In the genomic region with DNA sequence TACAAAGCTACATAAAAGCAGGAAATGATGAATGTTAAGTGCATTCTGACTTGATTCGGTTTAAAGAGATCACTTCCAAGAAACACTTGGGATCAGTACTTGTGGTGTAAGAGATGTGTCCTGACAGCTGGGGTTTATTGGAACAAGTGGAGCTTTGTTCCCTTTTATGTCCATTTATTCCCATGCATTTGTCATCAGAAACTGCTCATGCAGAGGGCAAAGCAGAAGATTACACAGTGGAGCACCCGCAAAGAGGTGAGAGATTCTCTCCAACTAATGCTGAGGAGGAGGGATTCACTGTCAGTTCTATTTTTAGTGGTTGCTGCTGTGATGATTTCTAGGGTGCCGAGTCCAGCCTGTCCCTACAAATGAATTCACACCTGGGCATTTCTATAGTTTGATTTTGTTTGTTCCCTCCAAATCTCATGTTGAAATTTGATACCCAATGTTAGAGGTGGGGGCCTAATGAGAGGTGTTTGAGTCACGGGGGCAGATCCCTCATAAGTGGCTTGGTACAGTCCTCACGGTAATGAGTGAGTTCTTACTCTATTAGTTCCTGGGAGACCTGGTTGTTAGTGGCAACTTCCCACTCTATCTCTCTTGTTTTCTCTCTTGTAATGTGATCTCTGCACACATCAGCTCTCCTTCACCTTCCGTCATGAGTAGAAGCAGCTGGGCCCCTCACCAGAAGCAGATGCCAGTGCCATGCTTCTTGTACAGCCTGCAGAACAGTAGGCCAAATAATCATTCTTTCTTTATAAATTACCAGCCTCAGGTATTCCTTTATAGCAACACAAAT, we compare ENCODE assay signal across 13 cellular contexts. TPM values are rescaled to one million over a fixed set of nuclear protein-coding genes. Genes with fewer than 3 reads are reported as not detected.
DNase-seq lines count a peak whose midpoint lies in the region; ATAC-seq and TF ChIP-seq lines count a peak whose summit lies in the region.
"Had no signal": no experiment of that assay in that cellular context is flagged by ENCODE, and none has a peak within 500 bp of the region (broad histone marks: within the 10 kb centered on the region; RNA-seq: fewer than 3 reads in every experiment).

No MANE protein-coding gene starts in this region.

- BruUV-seq in A673 (replicated peaks; lab: Mats Ljungman, UMichigan) = no TSS peak

- no peaks in the 10 kb centered on the region for H3K79me2 ChIP-seq in GM23248 (ENCODE audit: insufficient read depth)

- TF ChIP-seq CTCF in A673 (conservative IDR thresholded peaks at IDR 0.05; ENCODE audit: low read depth, low read length) = no peak

- no peak overlapping the region for H3K4me2 ChIP-seq in GM23248 (ENCODE audit: unreplicated experiment)

- H3K9me3 ChIP-seq in A673 (ENCODE audit: low read depth, low read length, poor library complexity, severe bottlenecking) = no peaks in the 10 kb centered on the region
- H3K9me3 ChIP-seq in GM23248 (ENCODE audit: low read depth) = no peaks in the 10 kb centered on the region
- H3K9me3 ChIP-seq: ascending aorta had no signal

- no peak overlapping the region for H3K27ac ChIP-seq in A673 (ENCODE audit: low read depth, low read length, poor library complexity, severe bottlenecking)
- no peak overlapping the region for H3K27ac ChIP-seq in GM23248
- H3K27ac ChIP-seq: ascending aorta had no signal

- no peak overlapping the region for H2AFZ ChIP-seq in GM23248

- CTCF ChIA-PET in A673 (lab: Charles Lee) = no interaction called here

- POLR2A ChIA-PET in A673 (lab: Charles Lee; ENCODE audit: low non-redundant PET) = no interaction called here

- no peaks in the 10 kb centered on the region for H3K36me3 ChIP-seq in A673 (ENCODE audit: insufficient read depth, low read length, poor library complexity, severe bottlenecking)
- H3K36me3 ChIP-seq in GM23248 (ENCODE audit: low read depth) = no peaks in the 10 kb centered on the region
- H3K36me3 ChIP-seq: ascending aorta had no signal

- H3K4me1 ChIP-seq in A673 (ENCODE audit: insufficient read depth, low read length, poor library complexity, severe bottlenecking) (no peaks in the 10 kb centered on the region), GM23248 (ENCODE audit: insufficient read depth) (no peaks in the 10 kb centered on the region)
- H3K4me1 ChIP-seq: ascending aorta had no signal

- DNase-seq in A673 (ENCODE audit: low spot score) (peak; percentile 34), NCI-H128 (lab: John Stamatoyannopoulos, UW; ENCODE audit: unreplicated experiment) (peak; percentile 74), NCI-H748 treated with DMSO at 0.1 percent for 48 hours (lab: John Stamatoyannopoulos, UW) (peak; percentile 95), foreskin melanocyte (peak; percentile 85), GM23248 (no peak), SK-N-DZ (ENCODE audit: low spot score) (no peak), posterior vena cava (ENCODE audit: low spot score) (no peak)
- DNase-seq: ACHN; activated CD8-positive, alpha-beta memory T cell treated with anti-CD3 and anti-CD28 coated beads, Interleukin-2, amount 50 U/mL, for 4 hours; GDM1 had no signal

- H3K27me3 ChIP-seq in A673 (replicated peaks; ENCODE audit: insufficient read depth, low read depth, low read length, poor library complexity) (no peaks in the 10 kb centered on the region), GM23248 (replicated peaks; ENCODE audit: insufficient read depth) (no peaks in the 10 kb centered on the region)
- H3K27me3 ChIP-seq: ascending aorta had no signal

- ATAC-seq in GM18511 (IDR thresholded peaks at IDR 0.05; ENCODE audit: unreplicated experiment) = no peak

- no peak overlapping the region for H3K9ac ChIP-seq in GM23248

- in situ Hi-C loops in GM23248 (cut with MboI) = no loop called here

- H3K4me3 ChIP-seq in A673 (ENCODE audit: low read depth, low read length, poor library complexity, severe bottlenecking) (no peak overlapping the region), GM23248 (no peak overlapping the region)
- H3K4me3 ChIP-seq: ascending aorta had no signal

- H4K20me1 ChIP-seq in GM23248 (ENCODE audit: insufficient read depth) = no peaks in the 10 kb centered on the region

- WGBS in GM23248 (ENCODE audit: low coverage in 1 of 2, low lambda C conversion rate in 2 of 2, missing lambda C conversion rate in 2 of 2), 2 experiments = 17 to 19% methylated on average over 6 of the region's 6 CpGs

- intact Hi-C loops in A673 (cut with micrococcal nuclease; ENCODE audit: unreplicated experiment) = no loop called here
- intact Hi-C loops in posterior vena cava (cut with DNase I) = no loop called here

- H3K9me2 ChIP-seq in GM23248 (ENCODE audit: insufficient read depth) = no peaks in the 10 kb centered on the region

- no peaks in the 10 kb centered on the region for H3F3A ChIP-seq in GM23248 (ENCODE audit: insufficient read depth)

RNA-seq across cellular contexts. Expression of gene KCNK10, which starts 29.4 kb away (rescaled TPM):
- not detected in 2 replicates for total RNA-seq in A673 (2021)
- total RNA-seq in GM23248 (2014; rRNA removed; shearing (Covaris generic)) = not detected in 2 replicates
- not detected in 2 replicates for polyA plus RNA-seq in GM23248 (2016; fragmentation: Nextera tagmentation; extraction: Ambion mirVana)
- not detected in 2 replicates for polyA plus RNA-seq in SK-N-DZ (2014; cell fraction: cytosol; rRNA removed)
- polyA plus RNA-seq in SK-N-DZ (2014; cell fraction: nucleus; rRNA removed) = 0.14 and 0.73 TPM in 2 replicates
- not detected for total RNA-seq in posterior vena cava
- total RNA-seq: ascending aorta had no signal
- polyA plus RNA-seq: IgD-negative memory B cell had no signal

RNA-seq across cellular contexts. Expression of gene SPATA7, which starts 33.0 kb away (rescaled TPM):
- total RNA-seq in A673 (2021) = 5.2 and 6.2 TPM in 2 replicates
- 9.8 and 13.7 TPM in 2 replicates for total RNA-seq in GM23248 (2014; rRNA removed; shearing (Covaris generic))
- 5.9 and 7.0 TPM in 2 replicates for polyA plus RNA-seq in GM23248 (2016; fragmentation: Nextera tagmentation; extraction: Ambion mirVana)
- polyA plus RNA-seq in SK-N-DZ (2014; cell fraction: cytosol; rRNA removed) = 7.8 and 12.1 TPM in 2 replicates
- 9.0 and 11.5 TPM in 2 replicates for polyA plus RNA-seq in SK-N-DZ (2014; cell fraction: nucleus; rRNA removed)
- total RNA-seq in posterior vena cava = 10 to 100 TPM in 1 of 2 donors, 1 to 10 TPM in 1; 9.4 to 15.5 TPM

Comparison
In these comparisons a context has a peak if more than half of its experiments do, and no peak if none do; other contexts are left out.
1. DNase-seq: peak in A673 (single experiment), NCI-H128 (single experiment), NCI-H748 treated with DMSO at 0.1 percent for 48 hours (single experiment) and foreskin melanocyte (single experiment); none in GM23248 (single experiment), SK-N-DZ (single experiment) and posterior vena cava (single experiment).